1 cellular context compared by ENCODE assay signal in the genomic region with DNA sequence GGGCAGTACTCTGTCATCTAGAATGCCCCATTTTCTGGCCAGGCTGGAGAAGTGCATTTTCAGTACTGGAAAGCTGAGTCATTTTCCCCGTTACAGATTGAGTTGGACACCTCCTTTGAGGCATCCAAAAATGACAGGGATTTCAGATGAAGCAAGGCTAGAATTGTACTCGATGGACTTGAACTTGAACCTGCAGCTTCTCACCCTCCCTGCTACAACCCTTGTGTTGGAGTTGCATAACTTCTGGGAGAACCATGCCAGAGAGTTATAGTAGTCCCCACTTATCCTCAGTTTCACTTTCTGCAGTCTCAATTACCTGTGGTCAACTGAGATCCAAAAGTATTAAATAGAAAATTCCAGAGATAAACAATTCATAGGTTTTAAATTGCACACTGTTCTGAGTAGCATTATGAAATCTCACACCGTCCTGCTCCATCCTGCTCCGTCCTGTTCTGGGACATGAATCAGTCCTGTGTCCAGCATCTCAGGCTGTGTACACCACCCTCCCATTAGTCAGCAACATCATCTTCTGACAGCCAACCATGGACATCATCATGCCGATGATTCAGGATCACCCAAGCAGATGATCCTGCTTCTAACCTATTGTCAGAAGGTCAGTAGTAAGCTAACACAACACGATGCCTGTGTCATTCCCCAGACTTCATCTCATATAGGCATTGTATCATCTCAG.
TF ChIP-seq lines count a peak whose summit lies in the region.

No MANE protein-coding gene starts in this region.

TF ChIP-seq in H1, 55 proteins besides CTCF, POLR2A, EP300 and RAD21 (continued from another document):
- TF ChIP-seq, protein P1, sequence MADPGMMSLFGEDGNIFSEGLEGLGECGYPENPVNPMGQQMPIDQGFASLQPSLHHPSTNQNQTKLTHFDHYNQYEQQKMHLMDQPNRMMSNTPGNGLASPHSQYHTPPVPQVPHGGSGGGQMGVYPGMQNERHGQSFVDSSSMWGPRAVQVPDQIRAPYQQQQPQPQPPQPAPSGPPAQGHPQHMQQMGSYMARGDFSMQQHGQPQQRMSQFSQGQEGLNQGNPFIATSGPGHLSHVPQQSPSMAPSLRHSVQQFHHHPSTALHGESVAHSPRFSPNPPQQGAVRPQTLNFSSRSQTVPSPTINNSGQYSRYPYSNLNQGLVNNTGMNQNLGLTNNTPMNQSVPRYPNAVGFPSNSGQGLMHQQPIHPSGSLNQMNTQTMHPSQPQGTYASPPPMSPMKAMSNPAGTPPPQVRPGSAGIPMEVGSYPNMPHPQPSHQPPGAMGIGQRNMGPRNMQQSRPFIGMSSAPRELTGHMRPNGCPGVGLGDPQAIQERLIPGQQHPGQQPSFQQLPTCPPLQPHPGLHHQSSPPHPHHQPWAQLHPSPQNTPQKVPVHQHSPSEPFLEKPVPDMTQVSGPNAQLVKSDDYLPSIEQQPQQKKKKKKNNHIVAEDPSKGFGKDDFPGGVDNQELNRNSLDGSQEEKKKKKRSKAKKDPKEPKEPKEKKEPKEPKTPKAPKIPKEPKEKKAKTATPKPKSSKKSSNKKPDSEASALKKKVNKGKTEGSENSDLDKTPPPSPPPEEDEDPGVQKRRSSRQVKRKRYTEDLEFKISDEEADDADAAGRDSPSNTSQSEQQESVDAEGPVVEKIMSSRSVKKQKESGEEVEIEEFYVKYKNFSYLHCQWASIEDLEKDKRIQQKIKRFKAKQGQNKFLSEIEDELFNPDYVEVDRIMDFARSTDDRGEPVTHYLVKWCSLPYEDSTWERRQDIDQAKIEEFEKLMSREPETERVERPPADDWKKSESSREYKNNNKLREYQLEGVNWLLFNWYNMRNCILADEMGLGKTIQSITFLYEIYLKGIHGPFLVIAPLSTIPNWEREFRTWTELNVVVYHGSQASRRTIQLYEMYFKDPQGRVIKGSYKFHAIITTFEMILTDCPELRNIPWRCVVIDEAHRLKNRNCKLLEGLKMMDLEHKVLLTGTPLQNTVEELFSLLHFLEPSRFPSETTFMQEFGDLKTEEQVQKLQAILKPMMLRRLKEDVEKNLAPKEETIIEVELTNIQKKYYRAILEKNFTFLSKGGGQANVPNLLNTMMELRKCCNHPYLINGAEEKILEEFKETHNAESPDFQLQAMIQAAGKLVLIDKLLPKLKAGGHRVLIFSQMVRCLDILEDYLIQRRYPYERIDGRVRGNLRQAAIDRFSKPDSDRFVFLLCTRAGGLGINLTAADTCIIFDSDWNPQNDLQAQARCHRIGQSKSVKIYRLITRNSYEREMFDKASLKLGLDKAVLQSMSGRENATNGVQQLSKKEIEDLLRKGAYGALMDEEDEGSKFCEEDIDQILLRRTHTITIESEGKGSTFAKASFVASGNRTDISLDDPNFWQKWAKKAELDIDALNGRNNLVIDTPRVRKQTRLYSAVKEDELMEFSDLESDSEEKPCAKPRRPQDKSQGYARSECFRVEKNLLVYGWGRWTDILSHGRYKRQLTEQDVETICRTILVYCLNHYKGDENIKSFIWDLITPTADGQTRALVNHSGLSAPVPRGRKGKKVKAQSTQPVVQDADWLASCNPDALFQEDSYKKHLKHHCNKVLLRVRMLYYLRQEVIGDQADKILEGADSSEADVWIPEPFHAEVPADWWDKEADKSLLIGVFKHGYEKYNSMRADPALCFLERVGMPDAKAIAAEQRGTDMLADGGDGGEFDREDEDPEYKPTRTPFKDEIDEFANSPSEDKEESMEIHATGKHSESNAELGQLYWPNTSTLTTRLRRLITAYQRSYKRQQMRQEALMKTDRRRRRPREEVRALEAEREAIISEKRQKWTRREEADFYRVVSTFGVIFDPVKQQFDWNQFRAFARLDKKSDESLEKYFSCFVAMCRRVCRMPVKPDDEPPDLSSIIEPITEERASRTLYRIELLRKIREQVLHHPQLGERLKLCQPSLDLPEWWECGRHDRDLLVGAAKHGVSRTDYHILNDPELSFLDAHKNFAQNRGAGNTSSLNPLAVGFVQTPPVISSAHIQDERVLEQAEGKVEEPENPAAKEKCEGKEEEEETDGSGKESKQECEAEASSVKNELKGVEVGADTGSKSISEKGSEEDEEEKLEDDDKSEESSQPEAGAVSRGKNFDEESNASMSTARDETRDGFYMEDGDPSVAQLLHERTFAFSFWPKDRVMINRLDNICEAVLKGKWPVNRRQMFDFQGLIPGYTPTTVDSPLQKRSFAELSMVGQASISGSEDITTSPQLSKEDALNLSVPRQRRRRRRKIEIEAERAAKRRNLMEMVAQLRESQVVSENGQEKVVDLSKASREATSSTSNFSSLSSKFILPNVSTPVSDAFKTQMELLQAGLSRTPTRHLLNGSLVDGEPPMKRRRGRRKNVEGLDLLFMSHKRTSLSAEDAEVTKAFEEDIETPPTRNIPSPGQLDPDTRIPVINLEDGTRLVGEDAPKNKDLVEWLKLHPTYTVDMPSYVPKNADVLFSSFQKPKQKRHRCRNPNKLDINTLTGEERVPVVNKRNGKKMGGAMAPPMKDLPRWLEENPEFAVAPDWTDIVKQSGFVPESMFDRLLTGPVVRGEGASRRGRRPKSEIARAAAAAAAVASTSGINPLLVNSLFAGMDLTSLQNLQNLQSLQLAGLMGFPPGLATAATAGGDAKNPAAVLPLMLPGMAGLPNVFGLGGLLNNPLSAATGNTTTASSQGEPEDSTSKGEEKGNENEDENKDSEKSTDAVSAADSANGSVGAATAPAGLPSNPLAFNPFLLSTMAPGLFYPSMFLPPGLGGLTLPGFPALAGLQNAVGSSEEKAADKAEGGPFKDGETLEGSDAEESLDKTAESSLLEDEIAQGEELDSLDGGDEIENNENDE (IDR thresholded peaks at IDR 0.05; ENCODE audit: insufficient replicate concordance, low read length): no peak
- TF ChIP-seq KDM1A (IDR thresholded peaks at IDR 0.05; ENCODE audit: borderline replicate concordance, low read length) (no peak), KDM5A (IDR thresholded peaks at IDR 0.05; ENCODE audit: low read length) (no peak), HDAC6 (IDR thresholded peaks at IDR 0.05; ENCODE audit: low read depth, low read length) (no peak), BCL11A (IDR thresholded peaks at IDR 0.05; ENCODE audit: low read depth in 2 of 2, low read length in 2 of 2) (no peak), TAF7 (optimal IDR thresholded peaks at IDR 0.05; ENCODE audit: borderline replicate concordance, low read depth, low read length) (no peak), TCF12 (IDR thresholded peaks at IDR 0.05; ENCODE audit: low read depth, low read length) (no peak), RNF2 (IDR thresholded peaks at IDR 0.05; ENCODE audit: borderline replicate concordance, low read depth, low read length, missing control alignments, poor library complexity, severe bottlenecking) (no peak)
- TF ChIP-seq, protein P2, sequence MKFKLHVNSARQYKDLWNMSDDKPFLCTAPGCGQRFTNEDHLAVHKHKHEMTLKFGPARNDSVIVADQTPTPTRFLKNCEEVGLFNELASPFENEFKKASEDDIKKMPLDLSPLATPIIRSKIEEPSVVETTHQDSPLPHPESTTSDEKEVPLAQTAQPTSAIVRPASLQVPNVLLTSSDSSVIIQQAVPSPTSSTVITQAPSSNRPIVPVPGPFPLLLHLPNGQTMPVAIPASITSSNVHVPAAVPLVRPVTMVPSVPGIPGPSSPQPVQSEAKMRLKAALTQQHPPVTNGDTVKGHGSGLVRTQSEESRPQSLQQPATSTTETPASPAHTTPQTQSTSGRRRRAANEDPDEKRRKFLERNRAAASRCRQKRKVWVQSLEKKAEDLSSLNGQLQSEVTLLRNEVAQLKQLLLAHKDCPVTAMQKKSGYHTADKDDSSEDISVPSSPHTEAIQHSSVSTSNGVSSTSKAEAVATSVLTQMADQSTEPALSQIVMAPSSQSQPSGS (IDR thresholded peaks at IDR 0.05; ENCODE audit: low read length): no peak
- TF ChIP-seq, protein P3, sequence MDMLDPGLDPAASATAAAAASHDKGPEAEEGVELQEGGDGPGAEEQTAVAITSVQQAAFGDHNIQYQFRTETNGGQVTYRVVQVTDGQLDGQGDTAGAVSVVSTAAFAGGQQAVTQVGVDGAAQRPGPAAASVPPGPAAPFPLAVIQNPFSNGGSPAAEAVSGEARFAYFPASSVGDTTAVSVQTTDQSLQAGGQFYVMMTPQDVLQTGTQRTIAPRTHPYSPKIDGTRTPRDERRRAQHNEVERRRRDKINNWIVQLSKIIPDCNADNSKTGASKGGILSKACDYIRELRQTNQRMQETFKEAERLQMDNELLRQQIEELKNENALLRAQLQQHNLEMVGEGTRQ (IDR thresholded peaks at IDR 0.05; ENCODE audit: low read length): no peak
- TF ChIP-seq, protein P4, sequence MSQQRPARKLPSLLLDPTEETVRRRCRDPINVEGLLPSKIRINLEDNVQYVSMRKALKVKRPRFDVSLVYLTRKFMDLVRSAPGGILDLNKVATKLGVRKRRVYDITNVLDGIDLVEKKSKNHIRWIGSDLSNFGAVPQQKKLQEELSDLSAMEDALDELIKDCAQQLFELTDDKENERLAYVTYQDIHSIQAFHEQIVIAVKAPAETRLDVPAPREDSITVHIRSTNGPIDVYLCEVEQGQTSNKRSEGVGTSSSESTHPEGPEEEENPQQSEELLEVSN (IDR thresholded peaks at IDR 0.05): no peak
